2 cellular contexts compared by ENCODE assay signal in genomic region chr13:24557121-24557520, GRCh38.
TF ChIP-seq lines count a peak whose summit lies in the region.

No MANE protein-coding gene starts in this region.

TF ChIP-seq in SK-N-SH, 30 proteins besides CTCF, POLR2A, EP300 and RAD21 (continued from another document):
- no peak for TF ChIP-seq REST (IDR thresholded peaks at IDR 0.05; ENCODE audit: low read depth, low read length)
- TF ChIP-seq FOXJ3 (CRISPR knock-in tag; IDR thresholded peaks at IDR 0.05), result no peak
- TF ChIP-seq, protein P1, sequence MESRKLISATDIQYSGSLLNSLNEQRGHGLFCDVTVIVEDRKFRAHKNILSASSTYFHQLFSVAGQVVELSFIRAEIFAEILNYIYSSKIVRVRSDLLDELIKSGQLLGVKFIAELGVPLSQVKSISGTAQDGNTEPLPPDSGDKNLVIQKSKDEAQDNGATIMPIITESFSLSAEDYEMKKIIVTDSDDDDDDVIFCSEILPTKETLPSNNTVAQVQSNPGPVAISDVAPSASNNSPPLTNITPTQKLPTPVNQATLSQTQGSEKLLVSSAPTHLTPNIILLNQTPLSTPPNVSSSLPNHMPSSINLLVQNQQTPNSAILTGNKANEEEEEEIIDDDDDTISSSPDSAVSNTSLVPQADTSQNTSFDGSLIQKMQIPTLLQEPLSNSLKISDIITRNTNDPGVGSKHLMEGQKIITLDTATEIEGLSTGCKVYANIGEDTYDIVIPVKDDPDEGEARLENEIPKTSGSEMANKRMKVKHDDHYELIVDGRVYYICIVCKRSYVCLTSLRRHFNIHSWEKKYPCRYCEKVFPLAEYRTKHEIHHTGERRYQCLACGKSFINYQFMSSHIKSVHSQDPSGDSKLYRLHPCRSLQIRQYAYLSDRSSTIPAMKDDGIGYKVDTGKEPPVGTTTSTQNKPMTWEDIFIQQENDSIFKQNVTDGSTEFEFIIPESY (IDR thresholded peaks at IDR 0.05; ENCODE audit: borderline replicate concordance, low read depth), result no peak
- no peak for TF ChIP-seq JUND (IDR thresholded peaks at IDR 0.05)

TF ChIP-seq in SK-N-SH treated with all-trans-retinoic acid at 6 μM for 48 hours, 23 proteins besides CTCF, POLR2A, EP300 and RAD21 (continued from another document):
- TF ChIP-seq TSHZ2 (CRISPR knock-in tag; IDR thresholded peaks at IDR 0.05), result no peak
- TF ChIP-seq SNAI2 (CRISPR knock-in tag; IDR thresholded peaks at IDR 0.05), result no peak
- TF ChIP-seq ZNF70 (CRISPR knock-in tag; IDR thresholded peaks at IDR 0.05), result no peak
- TF ChIP-seq ZC3H10 (CRISPR knock-in tag; IDR thresholded peaks at IDR 0.05), result no peak
- no peak for TF ChIP-seq ARNTL (CRISPR knock-in tag; IDR thresholded peaks at IDR 0.05; ENCODE audit: borderline replicate concordance, low read depth)
- TF ChIP-seq OSR1 (CRISPR knock-in tag; IDR thresholded peaks at IDR 0.05), result no peak
- TF ChIP-seq PPARA (CRISPR knock-in tag; IDR thresholded peaks at IDR 0.05; ENCODE audit: borderline replicate concordance), result no peak
- TF ChIP-seq ZNF565 (CRISPR knock-in tag; conservative IDR thresholded peaks at IDR 0.05; ENCODE audit: low read depth), result no peak
- TF ChIP-seq CREB5 (CRISPR knock-in tag; IDR thresholded peaks at IDR 0.05; ENCODE audit: low read depth), result no peak
- TF ChIP-seq, protein P2, sequence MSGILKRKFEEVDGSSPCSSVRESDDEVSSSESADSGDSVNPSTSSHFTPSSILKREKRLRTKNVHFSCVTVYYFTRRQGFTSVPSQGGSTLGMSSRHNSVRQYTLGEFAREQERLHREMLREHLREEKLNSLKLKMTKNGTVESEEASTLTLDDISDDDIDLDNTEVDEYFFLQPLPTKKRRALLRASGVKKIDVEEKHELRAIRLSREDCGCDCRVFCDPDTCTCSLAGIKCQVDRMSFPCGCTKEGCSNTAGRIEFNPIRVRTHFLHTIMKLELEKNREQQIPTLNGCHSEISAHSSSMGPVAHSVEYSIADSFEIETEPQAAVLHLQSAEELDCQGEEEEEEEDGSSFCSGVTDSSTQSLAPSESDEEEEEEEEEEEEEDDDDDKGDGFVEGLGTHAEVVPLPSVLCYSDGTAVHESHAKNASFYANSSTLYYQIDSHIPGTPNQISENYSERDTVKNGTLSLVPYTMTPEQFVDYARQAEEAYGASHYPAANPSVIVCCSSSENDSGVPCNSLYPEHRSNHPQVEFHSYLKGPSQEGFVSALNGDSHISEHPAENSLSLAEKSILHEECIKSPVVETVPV (CRISPR knock-in tag; IDR thresholded peaks at IDR 0.05), result no peak
- TF ChIP-seq POU6F1 (CRISPR knock-in tag; IDR thresholded peaks at IDR 0.05; ENCODE audit: borderline replicate concordance, low read depth), result no peak
- no peak for TF ChIP-seq ISL1 (CRISPR knock-in tag; IDR thresholded peaks at IDR 0.05)
